Comparison of ENCODE assay signal across 8 cellular contexts in the genomic region with DNA sequence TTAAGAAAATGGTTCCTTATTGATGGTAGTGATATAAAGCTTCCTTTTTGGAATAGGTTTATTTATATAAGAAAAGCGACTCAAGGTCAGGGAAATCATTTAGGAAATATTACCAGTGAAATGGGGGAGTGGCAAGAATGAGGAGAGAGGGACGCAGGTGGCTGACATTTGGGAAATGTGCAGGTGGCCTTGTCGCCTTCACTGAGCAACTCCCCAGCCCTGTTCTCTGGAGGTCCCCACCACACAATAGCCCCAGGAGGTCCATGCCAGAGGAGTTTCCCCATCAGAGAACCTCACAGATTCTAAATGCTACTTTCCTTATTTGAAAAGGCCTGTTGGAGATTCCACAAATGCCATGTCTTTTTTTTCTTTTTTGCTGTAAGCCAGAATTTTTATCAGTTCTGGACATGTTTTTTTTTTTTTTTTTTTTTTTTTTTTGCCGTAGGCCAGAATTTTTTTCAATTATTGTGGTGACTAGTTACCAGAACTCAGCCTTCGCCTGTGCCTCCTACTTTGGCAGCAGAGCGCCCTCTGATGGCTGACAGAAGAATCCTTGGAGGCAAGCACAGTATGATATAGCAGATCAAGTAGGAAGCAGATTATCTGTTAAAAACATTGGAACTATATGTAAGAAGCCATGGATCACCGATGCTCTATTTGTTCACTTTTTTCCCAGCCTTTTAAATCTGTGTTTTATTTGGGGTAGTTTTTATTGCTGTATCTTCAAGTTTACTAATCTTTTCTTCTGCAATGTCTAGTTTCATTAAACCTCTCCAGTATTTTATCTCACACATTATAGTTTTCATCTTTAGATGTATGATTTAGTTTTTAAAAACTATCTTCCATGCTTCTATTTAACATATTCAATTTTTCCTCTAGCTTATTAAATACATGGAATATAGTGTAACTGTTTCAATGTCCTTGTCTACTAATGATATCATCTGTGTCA. TPM values are rescaled to one million over a fixed set of nuclear protein-coding genes. Genes with fewer than 3 reads are reported as not detected.
DNase-seq lines count a peak whose midpoint lies in the region; ATAC-seq, FAIRE-seq and TF ChIP-seq lines count a peak whose summit lies in the region.

No MANE protein-coding gene starts in this region.

- no peak overlapping the region for H2AFZ ChIP-seq in PC-3 (ENCODE audit: low read length)
- H2AFZ ChIP-seq in fibroblast of lung (ENCODE audit: low read length) = no peak overlapping the region

- H3K27me3 ChIP-seq in HUES48 (ENCODE audit: control insufficient read depth, insufficient read depth, low read length) (no peaks in the 10 kb centered on the region), PC-3 (ENCODE audit: low read length) (peaks cover 11% of the 10 kb centered on the region; the same call in 1 of the 2 replicates), fibroblast of lung (ENCODE audit: control insufficient read depth, insufficient read depth, low read length) (no peaks in the 10 kb centered on the region)

- no peaks in the 10 kb centered on the region for H4K20me1 ChIP-seq in PC-3 (ENCODE audit: low read length)
- H4K20me1 ChIP-seq in fibroblast of lung (ENCODE audit: control insufficient read depth, extremely low read depth, insufficient read depth, low read length) = no peaks in the 10 kb centered on the region

- H3K79me2 ChIP-seq in PC-3 (ENCODE audit: low read length) (no peaks in the 10 kb centered on the region), fibroblast of lung (ENCODE audit: control insufficient read depth, insufficient read depth, low read length) (no peaks in the 10 kb centered on the region)

- TF ChIP-seq CTCF in PC-3 (conservative IDR thresholded peaks at IDR 0.05; ENCODE audit: low read depth, low read length) (peak; percentile 71), fibroblast of lung (conservative IDR thresholded peaks at IDR 0.05 in 1 of 2, IDR thresholded peaks at IDR 0.05 in 1 of 2; ENCODE audit: low read depth in 1 of 2, low read length in 2 of 2) (peak; percentile 70 to 78)

- H3K36me3 ChIP-seq in HUES48 (ENCODE audit: control insufficient read depth, insufficient read depth, low read length) = no peaks in the 10 kb centered on the region
- H3K36me3 ChIP-seq in PC-3 (ENCODE audit: low read depth, low read length) = no peaks in the 10 kb centered on the region; the same call in 1 of the 2 replicates
- H3K36me3 ChIP-seq in fibroblast of lung (ENCODE audit: control insufficient read depth, insufficient read depth, low read length) = no peaks in the 10 kb centered on the region

- no peak for FAIRE-seq in urothelium cell line (lab: Jason Lieb, UNC)

- H3K9ac ChIP-seq in HUES48 (ENCODE audit: low read depth, low read length) (no peak overlapping the region), PC-3 (ENCODE audit: low read length) (no peak overlapping the region), fibroblast of lung (ENCODE audit: insufficient read depth, low read length) (no peak overlapping the region)

- DNase-seq in NCI-H510A treated with DMSO at 0.1 percent for 48 hours (lab: John Stamatoyannopoulos, UW) = peak; percentile 80
- no peak for DNase-seq in NCI-H510A (lab: John Stamatoyannopoulos, UW)
- peak; percentile 54 for DNase-seq in PC-3
- DNase-seq in activated T-cell treated with anti-CD3 and anti-CD28 coated beads, Interleukin-2, amount 50 U/mL, for 1 hour = peak; percentile 38
- DNase-seq in fibroblast of lung (ENCODE audit: low read depth in 2 of 2) = peak; percentile 50 to 65
- DNase-seq in non-pigmented ciliary epithelial cell (ENCODE audit: low read depth) = peak; percentile 48
- peak; percentile 64 for DNase-seq in urothelium cell line (ENCODE audit: low spot score)

- intact Hi-C loops in PC-3 (cut with micrococcal nuclease) = no loop called here

- H3K4me1 ChIP-seq in HUES48 (ENCODE audit: control insufficient read depth, insufficient read depth, low read length) (peaks cover 30% of the 10 kb centered on the region), PC-3 (ENCODE audit: insufficient read depth, low read length) (no peaks in the 10 kb centered on the region), fibroblast of lung (ENCODE audit: control insufficient read depth, extremely low read depth, insufficient read depth, low read length) (no peaks in the 10 kb centered on the region)

- POLR2A ChIA-PET in PC-3 (lab: Charles Lee; ENCODE audit: unreplicated experiment) = no interaction called here

- H3K9me2 ChIP-seq in PC-3 (replicated peaks; ENCODE audit: low read length) = no peaks in the 10 kb centered on the region

- H3K9me3 ChIP-seq in HUES48 (ENCODE audit: control insufficient read depth, insufficient read depth, low read length) (no peaks in the 10 kb centered on the region), PC-3 (ENCODE audit: low read length) (no peaks in the 10 kb centered on the region), fibroblast of lung (ENCODE audit: control insufficient read depth, insufficient read depth, low read depth, low read length) (no peaks in the 10 kb centered on the region)

- H3K4me3 ChIP-seq in HUES48 (ENCODE audit: low read depth, low read length) = no peak overlapping the region
- H3K4me3 ChIP-seq in PC-3 (ENCODE audit: low read length) = no peak overlapping the region
- H3K4me3 ChIP-seq in fibroblast of lung (replicated peaks in 1 of 4; ENCODE audit: control extremely low read depth in 1 of 4, insufficient read depth in 1 of 4, low read depth in 3 of 4, low read length in 4 of 4) = no peak overlapping the region

- no TSS peak for BruUV-seq in PC-3 (replicated peaks; lab: Mats Ljungman, UMichigan)

- ATAC-seq in PC-3 = peak; percentile 57; the same call in 1 of the 2 replicates

- CTCF ChIA-PET in PC-3 (lab: Charles Lee) = no interaction called here

- H3K4me2 ChIP-seq in PC-3 (ENCODE audit: low read length) (no peak overlapping the region), fibroblast of lung (ENCODE audit: extremely low read depth, insufficient read depth, low read length) (no peak overlapping the region)

- H3F3A ChIP-seq in PC-3 (ENCODE audit: low read length, unreplicated experiment) = no peaks in the 10 kb centered on the region

- H3K27ac ChIP-seq in HUES48 (ENCODE audit: low read depth, low read length) (peak overlapping the region; percentile 86), PC-3 (ENCODE audit: low read length) (no peak overlapping the region), fibroblast of lung (ENCODE audit: insufficient read depth, low read length) (no peak overlapping the region)

RNA-seq across cellular contexts. Expression of a gene that starts 18.6 kb away (rescaled TPM):
- not detected in 2 replicates for total RNA-seq in PC-3 (2014; rRNA removed)
- not detected in 2 replicates for total RNA-seq in fibroblast of lung
- polyA plus RNA-seq in fibroblast of lung = not detected in 2 replicates
- not detected in 2 replicates for polyA plus RNA-seq in fibroblast of lung (2012)
- not detected in 2 replicates for polyA minus RNA-seq in fibroblast of lung (ENCODE audit: low replicate concordance)

RNA-seq across cellular contexts. Expression of a gene that starts 36.0 kb away (rescaled TPM):
- total RNA-seq in PC-3 (2014; rRNA removed) (not detected in 2 replicates), fibroblast of lung (not detected in 2 replicates)
- not detected in 2 replicates for polyA plus RNA-seq in fibroblast of lung
- polyA plus RNA-seq in fibroblast of lung (2012) = not detected in 2 replicates
- not detected in 2 replicates for polyA minus RNA-seq in fibroblast of lung (ENCODE audit: low replicate concordance)
